In the genomic region with DNA sequence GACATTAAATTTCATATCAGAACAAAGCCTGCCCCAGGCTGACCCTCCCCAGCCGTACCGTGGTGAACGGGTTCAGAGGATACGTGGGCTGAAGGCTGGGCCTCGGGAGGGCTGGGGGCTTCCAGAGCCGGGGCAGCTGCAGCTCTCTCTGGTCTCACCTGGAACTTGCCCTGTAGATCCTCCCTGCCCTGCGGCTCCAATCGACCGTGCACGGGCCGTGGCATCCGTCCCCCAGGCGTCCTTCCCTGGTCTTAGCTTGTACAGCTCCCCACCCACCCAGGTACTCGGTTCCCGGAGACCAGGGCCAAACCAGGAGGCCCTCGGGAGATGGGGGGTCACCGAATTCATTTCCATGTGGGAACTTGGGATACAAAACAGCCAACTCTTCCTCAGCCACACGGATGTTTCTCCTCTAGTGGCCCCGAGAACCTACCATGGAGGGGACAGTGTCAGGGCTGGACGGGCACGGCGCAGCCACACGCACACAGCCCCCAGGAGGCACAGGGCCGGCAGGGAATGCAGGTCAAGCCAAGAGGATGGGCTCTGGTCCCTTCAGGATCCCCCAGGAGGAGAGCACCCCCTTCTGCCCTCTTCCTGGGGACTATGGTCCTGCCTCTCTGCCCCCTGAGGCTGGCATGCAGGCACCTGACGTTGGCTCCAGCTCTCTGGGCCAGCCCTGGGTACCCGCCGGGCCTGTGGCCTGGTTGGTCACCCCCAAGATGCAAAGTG, we compare ENCODE assay signal across 19 cellular contexts. TPM values are rescaled to one million over a fixed set of nuclear protein-coding genes. Genes with fewer than 3 reads are reported as not detected.
DNase-seq lines count a peak whose midpoint lies in the region; ATAC-seq and TF ChIP-seq lines count a peak whose summit lies in the region.
"Had no signal": no experiment of that assay in that cellular context is flagged by ENCODE, and none has a peak within 500 bp of the region (broad histone marks: within the 10 kb centered on the region; RNA-seq: fewer than 3 reads in every experiment).

No MANE protein-coding gene starts in this region.

- H3K9me3 ChIP-seq in HCT116 (ENCODE audit: control insufficient read depth in 1 of 2, insufficient read depth in 1 of 2, low read depth in 1 of 2, low read length in 2 of 2) (no peaks in the 10 kb centered on the region), mammary epithelial cell (replicated peaks; ENCODE audit: insufficient read depth, low read length) (peaks cover 9% of the 10 kb centered on the region)

- H3K9ac ChIP-seq in HCT116 (ENCODE audit: low read length), result no peak overlapping the region
- no peak overlapping the region for H3K9ac ChIP-seq in mammary epithelial cell (ENCODE audit: insufficient read depth, low read length)

- intact Hi-C loops in HCT116 (cut with micrococcal nuclease), result no loop called here
- intact Hi-C loops in mammary epithelial cell (cut with micrococcal nuclease), result no loop called here

- no peaks in the 10 kb centered on the region for H3K27me3 Mint-ChIP-seq in activated naive CD8-positive, alpha-beta T cell
- no peaks in the 10 kb centered on the region for H3K27me3 Mint-ChIP-seq in activated naive CD8-positive, alpha-beta T cell treated with anti-CD3 and anti-CD28 coated beads for 36 hours
- H3K27me3 Mint-ChIP-seq in neural crest cell (ENCODE audit: low read depth), result peaks cover 4% of the 10 kb centered on the region
- H3K27me3 Mint-ChIP-seq: CD4-positive, alpha-beta memory T cell had no signal

- CTCF ChIA-PET in HCT116 (lab: Charles Lee) (no interaction called here), mammary epithelial cell (lab: Charles Lee; ENCODE audit: low non-redundant PET) (no interaction called here)

- H3K27ac ChIP-seq in HCT116 (ENCODE audit: low read depth, low read length) (no peak overlapping the region), VCaP (peak overlapping the region; percentile 61; the same call in 1 of the 2 replicates), mammary epithelial cell (ENCODE audit: insufficient read depth, low read depth, low read length) (no peak overlapping the region)
- H3K27ac ChIP-seq: SJSA1 had no signal

- ATAC-seq in HCT116, result no peak

- H3K4me3 ChIP-seq in HCT116 (replicated peaks in 1 of 2; ENCODE audit: low read depth in 1 of 2, low read length in 2 of 2), result no peak overlapping the region
- H3K4me3 ChIP-seq in mammary epithelial cell (replicated peaks in 1 of 3; ENCODE audit: insufficient read depth in 1 of 3, low read depth in 2 of 3, low read length in 3 of 3), result no peak overlapping the region
- H3K4me3 ChIP-seq: SJSA1 had no signal

- H3K4me1 Mint-ChIP-seq in activated naive CD8-positive, alpha-beta T cell (ENCODE audit: low read depth), result peaks cover 19% of the 10 kb centered on the region
- peaks cover 18% of the 10 kb centered on the region for H3K4me1 Mint-ChIP-seq in activated naive CD8-positive, alpha-beta T cell treated with anti-CD3 and anti-CD28 coated beads for 36 hours
- H3K4me1 Mint-ChIP-seq in neural crest cell, result peaks cover 24% of the 10 kb centered on the region

- RAD21 ChIA-PET in HCT116 (lab: Charles Lee; ENCODE audit: low non-redundant PET in 1 of 2, low total read pairs in 2 of 2, uncharacterized antibody in 2 of 2, unreplicated experiment in 2 of 2), result no interaction called here

- WGBS in mammary epithelial cell (ENCODE audit: low coverage, missing lambda C conversion rate), result 97% methylated on average over 9 of the region's 27 CpGs

- H3K27ac Mint-ChIP-seq in activated naive CD8-positive, alpha-beta T cell, result no peak overlapping the region
- H3K27ac Mint-ChIP-seq in activated naive CD8-positive, alpha-beta T cell treated with anti-CD3 and anti-CD28 coated beads for 36 hours, result no peak overlapping the region
- no peak overlapping the region for H3K27ac Mint-ChIP-seq in neural crest cell (ENCODE audit: unreplicated experiment)

- no peak overlapping the region for H3K4me2 ChIP-seq in HCT116 (ENCODE audit: low read length)
- H3K4me2 ChIP-seq in mammary epithelial cell (ENCODE audit: insufficient read depth, low read depth, low read length), result no peak overlapping the region

- BruUV-seq in HCT116 (replicated peaks; lab: Mats Ljungman, UMichigan) (no TSS peak), mammary epithelial cell (replicated peaks; lab: Mats Ljungman, UMichigan) (no TSS peak)

- TF ChIP-seq CTCF in HCT116 (IDR thresholded peaks at IDR 0.05 in 2 of 3, conservative IDR thresholded peaks at IDR 0.05 in 1 of 3; ENCODE audit: borderline replicate concordance in 1 of 3, insufficient read depth in 1 of 3, low read depth in 2 of 3, low read length in 2 of 3), result no peak
- no peak for TF ChIP-seq CTCF in VCaP (conservative IDR thresholded peaks at IDR 0.05)
- TF ChIP-seq CTCF in neural crest cell (conservative IDR thresholded peaks at IDR 0.05), result no peak
- TF ChIP-seq CTCF in mammary epithelial cell (conservative IDR thresholded peaks at IDR 0.05 in 1 of 2, IDR thresholded peaks at IDR 0.05 in 1 of 2; ENCODE audit: extremely low read depth in 1 of 2, insufficient read depth in 1 of 2, low read depth in 1 of 2, low read length in 2 of 2), result no peak

- H3K9me3 Mint-ChIP-seq in activated naive CD8-positive, alpha-beta T cell (ENCODE audit: low read depth), result no peaks in the 10 kb centered on the region
- H3K9me3 Mint-ChIP-seq in activated naive CD8-positive, alpha-beta T cell treated with anti-CD3 and anti-CD28 coated beads for 36 hours, result no peaks in the 10 kb centered on the region
- H3K9me3 Mint-ChIP-seq in neural crest cell, result peaks cover 2% of the 10 kb centered on the region

- H2AFZ ChIP-seq in HCT116 (ENCODE audit: low read depth, low read length, poor library complexity, severe bottlenecking), result no peak overlapping the region
- H2AFZ ChIP-seq in mammary epithelial cell (ENCODE audit: low read depth, low read length), result no peak overlapping the region

- TF ChIP-seq RAD21 in HCT116 (IDR thresholded peaks at IDR 0.05; ENCODE audit: low read depth), result no peak

- in situ Hi-C loops in mammary epithelial cell (cut with MboI; ENCODE audit: low sequenced_read_pairs in 2 of 2), result no loop called here

- no peaks in the 10 kb centered on the region for H3K36me3 ChIP-seq in HCT116 (ENCODE audit: control insufficient read depth in 1 of 2, insufficient read depth in 2 of 2, low read length in 2 of 2)
- H3K36me3 ChIP-seq in mammary epithelial cell (ENCODE audit: insufficient read depth, low read length), result no peaks in the 10 kb centered on the region

- peaks cover 10 to 36% of the 10 kb centered on the region in 2 experiments; a peak in 3 of 4 replicates for H3K4me1 ChIP-seq in HCT116 (ENCODE audit: control insufficient read depth in 1 of 2, insufficient read depth in 2 of 2, low read length in 2 of 2)
- H3K4me1 ChIP-seq in mammary epithelial cell (ENCODE audit: insufficient read depth, low read length), result peaks cover 43% of the 10 kb centered on the region

- no peak for DNase-seq in activated naive CD8-positive, alpha-beta T cell treated with anti-CD3 and anti-CD28 coated beads for 36 hours
- DNase-seq in HCT116 (ENCODE audit: low read depth, low spot score) (no peak), neural crest cell (ENCODE audit: low read depth, low spot score) (no peak), mammary epithelial cell (no peak), AG08395 (ENCODE audit: low spot score) (no peak), NCI-H187 treated with DMSO at 0.1 percent for 48 hours (lab: John Stamatoyannopoulos, UW) (no peak)
- DNase-seq: CD4-positive, alpha-beta memory T cell; Kasumi-1; NCI-H1105 treated with DMSO at 0.1 percent for 48 hours; NCI-H187; NCI-H345; NCI-H69; OCI-M1; SW 1271 had no signal

- peak overlapping the region; percentile 27 for H3K4me3 Mint-ChIP-seq in activated naive CD8-positive, alpha-beta T cell
- H3K4me3 Mint-ChIP-seq in activated naive CD8-positive, alpha-beta T cell treated with anti-CD3 and anti-CD28 coated beads for 36 hours, result no peak overlapping the region
- peak overlapping the region; percentile 82 for H3K4me3 Mint-ChIP-seq in neural crest cell

- H3K79me2 ChIP-seq in HCT116 (ENCODE audit: insufficient read depth, low read length) (peaks cover 35% of the 10 kb centered on the region), mammary epithelial cell (ENCODE audit: insufficient read depth, low read length) (peaks cover 39% of the 10 kb centered on the region)

- no peak for TF ChIP-seq POLR2A in HCT116 (IDR thresholded peaks at IDR 0.05; ENCODE audit: borderline replicate concordance, extremely low read depth, insufficient read depth, insufficient read length)

- dilution Hi-C loops in mammary epithelial cell (cut with HindIII; ENCODE audit: low sequenced_read_pairs), result no loop called here

- POLR2A ChIA-PET in HCT116 (lab: Charles Lee), result no interaction called here

- H3K36me3 Mint-ChIP-seq in activated naive CD8-positive, alpha-beta T cell, result peaks cover 6% of the 10 kb centered on the region
- H3K36me3 Mint-ChIP-seq in activated naive CD8-positive, alpha-beta T cell treated with anti-CD3 and anti-CD28 coated beads for 36 hours, result peaks cover 23% of the 10 kb centered on the region
- peaks cover 11% of the 10 kb centered on the region for H3K36me3 Mint-ChIP-seq in neural crest cell (ENCODE audit: low read depth)

- H3K9me2 ChIP-seq in HCT116 (ENCODE audit: insufficient read depth), result no peaks in the 10 kb centered on the region

- H4K20me1 ChIP-seq in HCT116 (ENCODE audit: insufficient read depth), result no peaks in the 10 kb centered on the region
- no peaks in the 10 kb centered on the region for H4K20me1 ChIP-seq in mammary epithelial cell (ENCODE audit: insufficient read depth, low read length)

- H3K27me3 ChIP-seq in HCT116 (ENCODE audit: insufficient read depth, low read length), result no peaks in the 10 kb centered on the region
- H3K27me3 ChIP-seq in mammary epithelial cell (ENCODE audit: insufficient read depth, low read length), result no peaks in the 10 kb centered on the region
- H3K27me3 ChIP-seq: SJSA1 had no signal

RNA-seq across cellular contexts. Expression of a gene that starts 3.1 kb away (rescaled TPM):
- total RNA-seq in activated naive CD8-positive, alpha-beta T cell treated with anti-CD3 and anti-CD28 coated beads for 36 hours, result 10 to 100 TPM; 17.5 to 18.9 TPM
- total RNA-seq in HCT116 (2021; ENCODE audit: unreplicated experiment) (16.3 TPM), neural crest cell (39.8 and 41.1 TPM in 2 replicates), mammary epithelial cell (10 to 100 TPM; 18.8 to 26.7 TPM)
- polyA plus RNA-seq in HCT116 (2012), result 7.1 and 7.8 TPM in 2 replicates
- polyA plus RNA-seq in mammary epithelial cell, result 12.5 TPM
- polyA minus RNA-seq in mammary epithelial cell, result 3.4 TPM

RNA-seq across cellular contexts. Expression of a gene that starts 3.4 kb away (rescaled TPM):
- 10 to 100 TPM; 85.9 to 95.9 TPM for total RNA-seq in activated naive CD8-positive, alpha-beta T cell treated with anti-CD3 and anti-CD28 coated beads for 36 hours
- total RNA-seq in HCT116 (2021; ENCODE audit: unreplicated experiment), result 133 TPM
- 118 and 119 TPM in 2 replicates for polyA plus RNA-seq in HCT116 (2012)
- 76.1 and 93.8 TPM in 2 replicates for total RNA-seq in neural crest cell
- 100 to 1,000 TPM in 1 of 2 donors, 10 to 100 TPM in 1; 99.5 to 124 TPM for total RNA-seq in mammary epithelial cell
- 105 TPM for polyA plus RNA-seq in mammary epithelial cell
- polyA minus RNA-seq in mammary epithelial cell, result 83.4 TPM

RNA-seq across cellular contexts. Expression of a gene that starts 11.3 kb away (rescaled TPM):
- 1 to 10 TPM; 2.4 to 3.8 TPM for total RNA-seq in activated naive CD8-positive, alpha-beta T cell treated with anti-CD3 and anti-CD28 coated beads for 36 hours
- total RNA-seq in HCT116 (2021; ENCODE audit: unreplicated experiment), result 6.9 TPM
- 4.1 and 4.2 TPM in 2 replicates for polyA plus RNA-seq in HCT116 (2012)
- total RNA-seq in neural crest cell, result 0.66 and 0.79 TPM in 2 replicates
- 1 to 10 TPM; 2.7 to 8.8 TPM for total RNA-seq in mammary epithelial cell
- polyA plus RNA-seq in mammary epithelial cell, result 0.20 TPM
- not detected for polyA minus RNA-seq in mammary epithelial cell
- total RNA-seq: A172, H4 had no signal

RNA-seq across cellular contexts. Expression of a gene that starts 21.2 kb away (rescaled TPM):
- total RNA-seq in activated naive CD8-positive, alpha-beta T cell treated with anti-CD3 and anti-CD28 coated beads for 36 hours, result 100 to 1,000 TPM; 110 to 111 TPM
- total RNA-seq in HCT116 (2021; ENCODE audit: unreplicated experiment), result 0.37 TPM
- 0.09 TPM in 1 of 2 replicates, not detected in the other for polyA plus RNA-seq in HCT116 (2012)
- 0.19 and 0.20 TPM in 2 replicates for total RNA-seq in neural crest cell
- under 1 TPM in 1 of 2 donors, not detected in 1; 0.28 TPM for total RNA-seq in mammary epithelial cell
- not detected for polyA plus RNA-seq in mammary epithelial cell
- not detected for polyA minus RNA-seq in mammary epithelial cell
- total RNA-seq: A172, H4, SJSA1 had no signal

RNA-seq across cellular contexts. Expression of a gene that starts 28.8 kb away (rescaled TPM):
- 10 to 100 TPM; 52.5 to 53.3 TPM for total RNA-seq in activated naive CD8-positive, alpha-beta T cell treated with anti-CD3 and anti-CD28 coated beads for 36 hours
- total RNA-seq in HCT116 (2021; ENCODE audit: unreplicated experiment) (56.2 TPM), neural crest cell (not detected in 2 replicates), mammary epithelial cell (under 1 TPM in 1 of 2 donors, not detected in 1; 0.67 TPM)
- polyA plus RNA-seq in HCT116 (2012), result 52.4 and 63.6 TPM in 2 replicates
- not detected for polyA plus RNA-seq in mammary epithelial cell
- not detected for polyA minus RNA-seq in mammary epithelial cell
- total RNA-seq: A172, H4, SJSA1 had no signal
